In genomic region chr5:149834246-149834855, GRCh38 we compare ENCODE assay signal across 1 cellular context.
TF ChIP-seq lines count a peak whose summit lies in the region.

No MANE protein-coding gene starts in this region.

TF ChIP-seq in H1, 55 proteins besides CTCF, POLR2A, EP300 and RAD21:
- TF ChIP-seq POLR2AphosphoS5 (IDR thresholded peaks at IDR 0.05; ENCODE audit: low read depth, low read length) = no peak
- no peak for TF ChIP-seq BACH1 (IDR thresholded peaks at IDR 0.05; ENCODE audit: low read length)
- no peak for TF ChIP-seq CTBP2 (IDR thresholded peaks at IDR 0.05; ENCODE audit: borderline replicate concordance, insufficient read depth, insufficient read length, low read length)
- no peak for TF ChIP-seq SP1 (IDR thresholded peaks at IDR 0.05; ENCODE audit: low read depth, low read length)
- no peak for TF ChIP-seq E2F6 (IDR thresholded peaks at IDR 0.05)
- no peak for TF ChIP-seq CHD2 (IDR thresholded peaks at IDR 0.05; ENCODE audit: low read length)
- TF ChIP-seq NRF1 (IDR thresholded peaks at IDR 0.05; ENCODE audit: low read depth, low read length) = no peak
- no peak for TF ChIP-seq PHF8 (conservative IDR thresholded peaks at IDR 0.05; ENCODE audit: low read depth, low read length)
TF ChIP-seq in H1: peak in this region for 0.
